34 cellular contexts compared by ENCODE assay signal in genomic region chr4:55258152-55258863, GRCh38.
DNase-seq lines count a peak whose midpoint lies in the region; ATAC-seq and TF ChIP-seq lines count a peak whose summit lies in the region.
"Had no signal": no experiment of that assay in that cellular context is flagged by ENCODE, and none has a peak within 500 bp of the region (broad histone marks: within the 10 kb centered on the region; RNA-seq: fewer than 3 reads in every experiment).

No MANE protein-coding gene starts in this region.

- DNase-seq in cardiac muscle cell (ENCODE audit: low read depth in 1 of 2, low spot score in 1 of 2): peak in 1 of 2 donors; percentile 19
- no peak for DNase-seq in left ventricle myocardium inferior
- DNase-seq in cardiac fibroblast (ENCODE audit: low read depth in 2 of 2): peak; percentile 38 to 40
- no peak for DNase-seq in right lobe of liver
- no peak for DNase-seq in uterus
- DNase-seq in posterior vena cava (ENCODE audit: low spot score): no peak
- DNase-seq in HPDE6-E6E7 (ENCODE audit: extremely low spot score): no peak
- DNase-seq: activated B cell treated with CpG ODN at 0.5 μM for 24 hours; activated CD4-positive, alpha-beta T cell treated with anti-CD3 and anti-CD28 coated beads, Interleukin-2, amount 10 ng/mL, durations not matched to agents 7 days and 5 days; activated effector memory CD4-positive, alpha-beta T cell treated with anti-CD3 and anti-CD28 coated beads, Interleukin-2, amount 50 U/mL, for 16 hours; anterior cingulate cortex; Calu3; colonic mucosa; DMS79 treated with DMSO at 0.1 percent for 48 hours; effector CD8-positive, alpha-beta T cell; heart right ventricle; lower lobe of right lung; NCI-H1436; NCI-H2107; NCI-H446; NCI-H748 treated with DMSO at 0.1 percent for 48 hours; nephron progenitor cell; pancreas; SIG-M5; spleen; stimulated activated CD4-positive, alpha-beta T cell treated with anti-CD3 and anti-CD28 coated beads, Interleukin-2, amount 100 ng/mL, for 24 hours; stimulated activated naive CD8-positive, alpha-beta T cell treated with anti-CD3 and anti-CD28 coated beads, Interleukin-15, Interleukin-2, amounts not matched to agents 100 U/mL and 50 U/mL, for 24 hours; upper lobe of right lung had no signal

- H3K27ac ChIP-seq in cardiac muscle cell (peak overlapping the region; percentile 92), left ventricle myocardium inferior (replicated peaks) (no peak overlapping the region), right lobe of liver (no peak overlapping the region), uterus (peak overlapping the region; percentile 50 to 59)
- H3K27ac ChIP-seq: 22Rv1, C4-2B, colonic mucosa, epithelial cell of prostate, heart right ventricle, KMS-11, lower lobe of right lung, pancreas, spleen, upper lobe of right lung had no signal

- no peaks in the 10 kb centered on the region for H3K9me3 ChIP-seq in cardiac muscle cell (ENCODE audit: low read depth)
- peaks cover 4% of the 10 kb centered on the region for H3K9me3 ChIP-seq in left ventricle myocardium inferior (replicated peaks)
- H3K9me3 ChIP-seq in right lobe of liver: no peaks in the 10 kb centered on the region
- no peaks in the 10 kb centered on the region for H3K9me3 ChIP-seq in uterus
- H3K9me3 ChIP-seq: colonic mucosa, lower lobe of right lung, pancreas, upper lobe of right lung had no signal

- peaks cover 62% of the 10 kb centered on the region for H3K4me1 ChIP-seq in cardiac muscle cell (ENCODE audit: low read depth)
- peaks cover 30% of the 10 kb centered on the region for H3K4me1 ChIP-seq in left ventricle myocardium inferior
- no peaks in the 10 kb centered on the region for H3K4me1 ChIP-seq in right lobe of liver
- peaks cover 0 to 8% of the 10 kb centered on the region in 2 donors for H3K4me1 ChIP-seq in uterus
- H3K4me1 ChIP-seq: colonic mucosa, pancreas had no signal

- no peaks in the 10 kb centered on the region for H3K27me3 ChIP-seq in cardiac muscle cell
- no peaks in the 10 kb centered on the region for H3K27me3 ChIP-seq in left ventricle myocardium inferior (ENCODE audit: low read depth)
- no peaks in the 10 kb centered on the region for H3K27me3 ChIP-seq in right lobe of liver
- H3K27me3 ChIP-seq in uterus: no peaks in the 10 kb centered on the region
- H3K27me3 ChIP-seq: colonic mucosa, heart right ventricle, pancreas, upper lobe of right lung had no signal

- 39% methylated on average over 5 of the region's 5 CpGs for WGBS in right lobe of liver (ENCODE audit: insufficient coverage, low coverage, low lambda C conversion rate, missing lambda C conversion rate)

- intact Hi-C loops in left ventricle myocardium inferior (cut with micrococcal nuclease): no loop called here
- intact Hi-C loops in right lobe of liver (cut with DNase I): no loop called here
- intact Hi-C loops in uterus (cut with DNase I; ENCODE audit: low total_unique reads): no loop called here
- intact Hi-C loops in posterior vena cava (cut with DNase I): no loop called here

- H3K36me3 ChIP-seq in cardiac muscle cell (no peaks in the 10 kb centered on the region), left ventricle myocardium inferior (no peaks in the 10 kb centered on the region), right lobe of liver (no peaks in the 10 kb centered on the region), uterus (no peaks in the 10 kb centered on the region)
- H3K36me3 ChIP-seq: colonic mucosa, heart right ventricle, lower lobe of right lung, pancreas, spleen, upper lobe of right lung had no signal

- no peak overlapping the region for H3K4me3 ChIP-seq in cardiac muscle cell
- H3K4me3 ChIP-seq in left ventricle myocardium inferior: no peak overlapping the region
- no peak overlapping the region for H3K4me3 ChIP-seq in cardiac fibroblast (replicated peaks in 1 of 2; ENCODE audit: low read depth in 2 of 2, low read length in 2 of 2)
- no peak overlapping the region for H3K4me3 ChIP-seq in right lobe of liver
- no peak overlapping the region for H3K4me3 ChIP-seq in uterus
- H3K4me3 ChIP-seq: colonic mucosa, heart right ventricle, lower lobe of right lung, pancreas, spleen, upper lobe of right lung had no signal

- ATAC-seq in right lobe of liver (peak; percentile 33 to 59 (median 56)), HG03039 (IDR thresholded peaks at IDR 0.05; ENCODE audit: unreplicated experiment) (no peak)
- ATAC-seq: lower lobe of right lung; Panc1; pancreas; stimulated activated naive CD8-positive, alpha-beta T cell treated with anti-CD3 and anti-CD28 coated beads, Interleukin-15, Interleukin-2, amounts not matched to agents 100 U/mL and 50 U/mL, for 24 hours; upper lobe of right lung had no signal

- TF ChIP-seq POLR2A in right lobe of liver (IDR thresholded peaks at IDR 0.05) (no peak), uterus (IDR thresholded peaks at IDR 0.05) (no peak)

- TF ChIP-seq CTCF in cardiac muscle cell (IDR thresholded peaks at IDR 0.05; ENCODE audit: low read depth, low read length): no peak
- TF ChIP-seq CTCF in left ventricle myocardium inferior (IDR thresholded peaks at IDR 0.05; ENCODE audit: borderline replicate concordance): no peak
- no peak for TF ChIP-seq CTCF in cardiac fibroblast (IDR thresholded peaks at IDR 0.05; ENCODE audit: low read depth, low read length)
- TF ChIP-seq CTCF in right lobe of liver (IDR thresholded peaks at IDR 0.05): no peak
- TF ChIP-seq CTCF in uterus (IDR thresholded peaks at IDR 0.05): no peak

Comparison
In these comparisons a context has a peak if more than half of its experiments do, and no peak if none do; other contexts are left out.
1. H3K27ac ChIP-seq: peak in cardiac muscle cell (single experiment) and uterus (2 of 2); none in left ventricle myocardium inferior (single experiment) and right lobe of liver (0 of 3).
2. DNase-seq: peak in cardiac fibroblast (2 of 2); none in left ventricle myocardium inferior (single experiment), right lobe of liver (0 of 3), uterus (0 of 2), posterior vena cava (single experiment) and HPDE6-E6E7 (single experiment).